Comparison of ENCODE assay signal across 15 cellular contexts in the genomic region with DNA sequence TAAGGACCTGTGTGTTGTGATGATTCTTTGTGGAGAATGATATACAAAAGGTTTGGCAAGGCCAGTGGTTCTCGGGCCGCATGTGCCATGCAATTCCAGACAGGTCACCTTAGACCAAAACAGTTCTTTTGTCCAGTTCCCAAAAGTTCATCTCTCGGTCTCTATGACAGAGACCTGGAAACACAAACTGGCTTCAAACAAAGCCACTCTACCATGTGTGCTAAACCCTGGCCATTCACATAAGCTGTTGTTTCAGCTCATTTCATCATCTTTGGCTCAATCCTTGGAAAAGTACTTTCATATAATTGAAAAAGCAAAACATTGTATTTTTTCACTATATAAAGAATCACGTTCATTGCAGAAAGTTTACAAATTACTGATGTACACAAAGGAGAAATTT.
DNase-seq lines count a peak whose midpoint lies in the region; ATAC-seq and TF ChIP-seq lines count a peak whose summit lies in the region.
"Had no signal": no experiment of that assay in that cellular context is flagged by ENCODE, and none has a peak within 500 bp of the region (broad histone marks: within the 10 kb centered on the region; RNA-seq: fewer than 3 reads in every experiment).

No MANE protein-coding gene starts in this region.

- H3F3A ChIP-seq in GM23338 (replicated peaks; ENCODE audit: low read depth) = no peaks in the 10 kb centered on the region

- H3K9me3 Mint-ChIP-seq in GM23338 (peaks cover 7% of the 10 kb centered on the region; the same call in 2 of the 3 replicates), nephron progenitor cell (peaks cover 13% of the 10 kb centered on the region)

- H3K27ac Mint-ChIP-seq in GM23338 = no peak overlapping the region
- H3K27ac Mint-ChIP-seq in nephron progenitor cell = no peak overlapping the region
- H3K27ac Mint-ChIP-seq: CD4-positive, CD25-positive, alpha-beta regulatory T cell had no signal

- no peak overlapping the region for H3K23ac ChIP-seq in mesendoderm (ENCODE audit: low read length)

- intact Hi-C loops in spleen (cut with DNase I; ENCODE audit: low total_unique reads) = no loop called here

- H2AK5ac ChIP-seq in mesendoderm (ENCODE audit: low read length) = no peak overlapping the region

- H3K27ac ChIP-seq in GM23338 (ENCODE audit: low read depth) = no peak overlapping the region
- H3K27ac ChIP-seq in mesendoderm (ENCODE audit: low read depth, low read length) = no peak overlapping the region
- H3K27ac ChIP-seq in spleen = no peak overlapping the region
- H3K27ac ChIP-seq: BLaER1 treated with 17β-estradiol and CSF1 and Interleukin-3, amounts not matched to agents 10 nM and 100 nM had no signal

- no peak overlapping the region for H4K5ac ChIP-seq in mesendoderm (ENCODE audit: low read length)

- no peak overlapping the region for H3K18ac ChIP-seq in mesendoderm (ENCODE audit: low read length)

- H2BK120ac ChIP-seq in mesendoderm (ENCODE audit: low read depth, low read length) = no peak overlapping the region

- H3K27me3 ChIP-seq in GM23338 (ENCODE audit: insufficient read depth) (no peaks in the 10 kb centered on the region), mesendoderm (ENCODE audit: insufficient read depth, low read length, poor library complexity) (no peaks in the 10 kb centered on the region), spleen (replicated peaks in 1 of 7) (no peaks in the 10 kb centered on the region)
- H3K27me3 ChIP-seq: BLaER1 treated with 17β-estradiol and CSF1 and Interleukin-3, amounts not matched to agents 10 nM and 100 nM had no signal

- WGBS in mesendoderm (ENCODE audit: extremely low coverage, insufficient coverage, low lambda C conversion rate) = no CpG with 5 or more reads among the region's 4 CpGs
- 91 to 96% (median 94%) methylated on average over 4 of the region's 4 CpGs for WGBS in spleen, 5 donors

- H3K4me3 ChIP-seq in GM23338 (no peak overlapping the region), mesendoderm (ENCODE audit: low read length) (no peak overlapping the region), spleen (no peak overlapping the region)
- H3K4me3 ChIP-seq: BLaER1 treated with 17β-estradiol and CSF1 and Interleukin-3, amounts not matched to agents 10 nM and 100 nM; GM12878 had no signal

- no peak for ATAC-seq in GM23338
- ATAC-seq: GM12878 had no signal

- TF ChIP-seq CTCF in GM23338 (conservative IDR thresholded peaks at IDR 0.05; ENCODE audit: low read depth in 2 of 2) (no peak), nephron progenitor cell (IDR thresholded peaks at IDR 0.05) (no peak), spleen (IDR thresholded peaks at IDR 0.05 in 8 of 11, conservative IDR thresholded peaks at IDR 0.05 in 3 of 11) (no peak)

- peak overlapping the region; percentile 11 for H3K56ac ChIP-seq in mesendoderm (ENCODE audit: low read length)

- H3K9me2 ChIP-seq in GM23338 (ENCODE audit: insufficient read depth) = no peaks in the 10 kb centered on the region

- H3K4me3 Mint-ChIP-seq in GM23338 (no peak overlapping the region), nephron progenitor cell (no peak overlapping the region)
- H3K4me3 Mint-ChIP-seq: CD4-positive, CD25-positive, alpha-beta regulatory T cell had no signal

- H3K4me1 ChIP-seq in GM23338 (ENCODE audit: insufficient read depth) (no peaks in the 10 kb centered on the region), mesendoderm (ENCODE audit: control insufficient read depth, low read depth, low read length) (no peaks in the 10 kb centered on the region), spleen (no peaks in the 10 kb centered on the region)
- H3K4me1 ChIP-seq: BLaER1 treated with 17β-estradiol and CSF1 and Interleukin-3, amounts not matched to agents 10 nM and 100 nM had no signal

- no peak overlapping the region for H3K9ac ChIP-seq in mesendoderm (ENCODE audit: low read length)
- H3K9ac ChIP-seq: BLaER1 treated with 17β-estradiol and CSF1 and Interleukin-3, amounts not matched to agents 10 nM and 100 nM had no signal

- H2BK5ac ChIP-seq in mesendoderm (ENCODE audit: low read length) = no peak overlapping the region

- H2BK15ac ChIP-seq in mesendoderm (replicated peaks; ENCODE audit: low read depth) = no peak overlapping the region

- H3K9me3 ChIP-seq in spleen = peaks cover 0 to 17% (median 6%) of the 10 kb centered on the region in 8 donors

- H3K27me3 Mint-ChIP-seq in GM23338 (ENCODE audit: insufficient read depth, low read depth, poor library complexity) (no peaks in the 10 kb centered on the region), nephron progenitor cell (ENCODE audit: low read depth, poor library complexity) (peaks cover 3% of the 10 kb centered on the region)
- H3K27me3 Mint-ChIP-seq: CD4-positive, CD25-positive, alpha-beta regulatory T cell had no signal

- TF ChIP-seq POLR2A in spleen (IDR thresholded peaks at IDR 0.05) = no peak

- H3K79me2 ChIP-seq in GM23338 (replicated peaks; ENCODE audit: insufficient read depth) (no peaks in the 10 kb centered on the region), mesendoderm (ENCODE audit: control insufficient read depth, insufficient read depth, low read length) (no peaks in the 10 kb centered on the region)

- H3K4me2 ChIP-seq in GM23338 (no peak overlapping the region), mesendoderm (ENCODE audit: low read length) (no peak overlapping the region)
- H3K4me2 ChIP-seq: BLaER1 treated with 17β-estradiol and CSF1 and Interleukin-3, amounts not matched to agents 10 nM and 100 nM had no signal

- 0 out of 2 replicates have a peak, but pooled peaks cover 6% of the 10 kb centered on the region for H3K36me3 ChIP-seq in GM23338 (ENCODE audit: insufficient read depth)
- H3K36me3 ChIP-seq in mesendoderm (ENCODE audit: control insufficient read depth, insufficient read depth, low read length) = no peaks in the 10 kb centered on the region
- no peaks in the 10 kb centered on the region for H3K36me3 ChIP-seq in spleen
- H3K36me3 ChIP-seq: BLaER1 treated with 17β-estradiol and CSF1 and Interleukin-3, amounts not matched to agents 10 nM and 100 nM had no signal

- no peak overlapping the region for H4K8ac ChIP-seq in mesendoderm (ENCODE audit: low read depth, low read length)

- H2AFZ ChIP-seq in GM23338 = 0 out of 2 replicates have a peak overlapping the region, but pooled peaks have one; percentile 56

- DNase-seq in GM23338 (ENCODE audit: low spot score) = no peak
- peak; percentile 0 for DNase-seq in OCI-M1 (lab: John Stamatoyannopoulos, UW)
- DNase-seq in dedifferentiated amniotic fluid mesenchymal stem cell (ENCODE audit: extremely low spot score) = peak; percentile 36
- no peak for DNase-seq in mesendoderm
- no peak for DNase-seq in COLO668 (lab: John Stamatoyannopoulos, UW; ENCODE audit: unreplicated experiment)
- no peak for DNase-seq in nephron progenitor cell
- no peak for DNase-seq in NCI-H524 (lab: John Stamatoyannopoulos, UW)
- no peak for DNase-seq in spleen
- DNase-seq: ACHN; CD4-positive, CD25-positive, alpha-beta regulatory T cell; DMS79; HCEC 1CT; IMR-90 had no signal

- H3K4ac ChIP-seq in mesendoderm (ENCODE audit: low read depth, low read length) = no peak overlapping the region

- no peaks in the 10 kb centered on the region; the same call in 2 of the 3 replicates for H3K36me3 Mint-ChIP-seq in GM23338 (ENCODE audit: low read depth)
- H3K36me3 Mint-ChIP-seq in nephron progenitor cell (ENCODE audit: low read depth) = no peaks in the 10 kb centered on the region
- H3K36me3 Mint-ChIP-seq: CD4-positive, CD25-positive, alpha-beta regulatory T cell had no signal

- no peaks in the 10 kb centered on the region for H4K20me1 ChIP-seq in GM23338 (replicated peaks; ENCODE audit: insufficient read depth)
- H4K20me1 ChIP-seq: BLaER1 treated with 17β-estradiol and CSF1 and Interleukin-3, amounts not matched to agents 10 nM and 100 nM had no signal

- no peaks in the 10 kb centered on the region for H3K79me1 ChIP-seq in mesendoderm (ENCODE audit: low read length)

- H3K4me1 Mint-ChIP-seq in GM23338 (no peaks in the 10 kb centered on the region), nephron progenitor cell (no peaks in the 10 kb centered on the region)

TF ChIP-seq in GM23338, 12 proteins besides CTCF, POLR2A, EP300 and RAD21 (continues in another document):
- TF ChIP-seq POLR2AphosphoS5 (IDR thresholded peaks at IDR 0.05; ENCODE audit: low read depth) (no peak), ZNF331 (CRISPR knock-in tag; IDR thresholded peaks at IDR 0.05; ENCODE audit: low read depth) (no peak), CREB1 (CRISPR knock-in tag; IDR thresholded peaks at IDR 0.05; ENCODE audit: low read depth) (no peak)
- TF ChIP-seq, protein P1, sequence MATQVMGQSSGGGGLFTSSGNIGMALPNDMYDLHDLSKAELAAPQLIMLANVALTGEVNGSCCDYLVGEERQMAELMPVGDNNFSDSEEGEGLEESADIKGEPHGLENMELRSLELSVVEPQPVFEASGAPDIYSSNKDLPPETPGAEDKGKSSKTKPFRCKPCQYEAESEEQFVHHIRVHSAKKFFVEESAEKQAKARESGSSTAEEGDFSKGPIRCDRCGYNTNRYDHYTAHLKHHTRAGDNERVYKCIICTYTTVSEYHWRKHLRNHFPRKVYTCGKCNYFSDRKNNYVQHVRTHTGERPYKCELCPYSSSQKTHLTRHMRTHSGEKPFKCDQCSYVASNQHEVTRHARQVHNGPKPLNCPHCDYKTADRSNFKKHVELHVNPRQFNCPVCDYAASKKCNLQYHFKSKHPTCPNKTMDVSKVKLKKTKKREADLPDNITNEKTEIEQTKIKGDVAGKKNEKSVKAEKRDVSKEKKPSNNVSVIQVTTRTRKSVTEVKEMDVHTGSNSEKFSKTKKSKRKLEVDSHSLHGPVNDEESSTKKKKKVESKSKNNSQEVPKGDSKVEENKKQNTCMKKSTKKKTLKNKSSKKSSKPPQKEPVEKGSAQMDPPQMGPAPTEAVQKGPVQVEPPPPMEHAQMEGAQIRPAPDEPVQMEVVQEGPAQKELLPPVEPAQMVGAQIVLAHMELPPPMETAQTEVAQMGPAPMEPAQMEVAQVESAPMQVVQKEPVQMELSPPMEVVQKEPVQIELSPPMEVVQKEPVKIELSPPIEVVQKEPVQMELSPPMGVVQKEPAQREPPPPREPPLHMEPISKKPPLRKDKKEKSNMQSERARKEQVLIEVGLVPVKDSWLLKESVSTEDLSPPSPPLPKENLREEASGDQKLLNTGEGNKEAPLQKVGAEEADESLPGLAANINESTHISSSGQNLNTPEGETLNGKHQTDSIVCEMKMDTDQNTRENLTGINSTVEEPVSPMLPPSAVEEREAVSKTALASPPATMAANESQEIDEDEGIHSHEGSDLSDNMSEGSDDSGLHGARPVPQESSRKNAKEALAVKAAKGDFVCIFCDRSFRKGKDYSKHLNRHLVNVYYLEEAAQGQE (IDR thresholded peaks at IDR 0.05; ENCODE audit: unreplicated experiment) = no peak

Comparison
In these comparisons a context has a peak if more than half of its experiments do, and no peak if none do; other contexts are left out.
1. DNase-seq: peak in OCI-M1 (single experiment) and dedifferentiated amniotic fluid mesenchymal stem cell (single experiment); none in GM23338 (single experiment), mesendoderm (single experiment), COLO668 (single experiment), nephron progenitor cell (single experiment), NCI-H524 (0 of 2) and spleen (single experiment).